ENCODE assay signal across 1 cellular context in the genomic region with DNA sequence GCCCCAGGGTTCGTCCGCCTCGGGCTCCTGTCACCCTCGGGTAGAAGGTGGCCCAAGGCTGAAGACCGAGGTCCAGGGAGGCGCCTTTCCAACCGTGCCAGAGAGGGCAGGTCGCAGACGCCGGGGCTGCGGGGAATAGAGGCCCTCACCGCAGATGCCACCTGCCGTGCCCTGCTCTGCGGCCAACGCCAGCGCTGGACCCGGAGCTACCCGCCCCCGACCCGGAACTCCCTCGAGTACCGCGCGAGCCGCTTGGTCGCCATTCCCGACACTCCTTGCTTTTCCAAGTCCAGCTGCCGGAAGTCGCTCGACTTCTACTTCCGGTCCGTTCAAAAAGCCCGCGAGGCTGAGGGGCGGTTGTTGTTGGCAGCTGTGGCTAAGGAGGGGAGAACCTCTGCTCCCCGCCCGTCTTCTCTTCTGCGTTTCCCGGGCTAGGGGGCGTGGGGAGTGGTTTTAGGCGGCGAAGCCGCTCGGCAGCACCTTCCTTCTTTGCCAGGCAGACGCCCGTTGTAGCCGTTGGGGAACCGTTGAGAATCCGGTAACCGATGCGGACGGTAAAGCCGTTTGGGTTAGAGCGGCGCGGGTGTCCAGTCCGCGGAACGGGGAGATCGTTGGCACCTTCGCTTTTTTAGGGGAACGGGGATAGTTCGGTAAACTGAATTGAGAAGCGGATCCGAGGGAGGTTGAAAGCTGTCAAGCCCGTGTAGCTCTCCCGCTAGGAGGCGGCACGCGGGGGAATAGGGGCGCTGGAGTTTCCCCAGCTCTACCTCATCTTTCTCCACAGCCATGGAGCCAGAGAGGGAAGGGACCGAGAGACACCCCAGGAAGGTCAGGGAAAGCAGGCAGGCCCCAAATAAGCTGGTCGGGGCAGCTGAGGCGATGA.
TF ChIP-seq lines count a peak whose summit lies in the region.

A gene with protein sequence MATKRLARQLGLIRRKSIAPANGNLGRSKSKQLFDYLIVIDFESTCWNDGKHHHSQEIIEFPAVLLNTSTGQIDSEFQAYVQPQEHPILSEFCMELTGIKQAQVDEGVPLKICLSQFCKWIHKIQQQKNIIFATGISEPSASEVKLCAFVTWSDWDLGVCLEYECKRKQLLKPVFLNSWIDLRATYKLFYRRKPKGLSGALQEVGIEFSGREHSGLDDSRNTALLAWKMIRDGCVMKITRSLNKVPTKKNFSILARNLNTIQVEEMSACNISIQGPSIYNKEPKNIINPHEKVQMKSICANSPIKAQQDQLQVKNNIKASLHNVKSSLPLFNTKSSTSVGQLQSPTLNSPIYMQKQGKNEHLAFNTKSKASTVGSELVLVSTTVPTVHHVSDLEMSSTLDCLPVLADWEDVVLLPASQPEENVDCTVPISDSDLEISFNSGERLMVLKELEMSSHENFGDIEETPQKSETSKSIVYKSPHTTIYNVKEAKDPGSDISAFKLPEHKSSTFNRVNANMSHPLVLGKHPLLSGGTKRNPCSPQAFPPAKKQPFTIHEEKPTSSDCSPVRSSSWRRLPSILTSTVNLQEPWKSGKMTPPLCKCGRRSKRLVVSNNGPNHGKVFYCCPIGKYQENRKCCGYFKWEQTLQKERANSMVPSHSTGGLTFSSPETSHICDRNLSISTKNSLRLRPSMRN (minus strand): TSS at position 305 of the 883 bp plus-strand sequence. CDS start 42 bp downstream, at position 263.
REXO5 (plus strand) TSS at position 360 of the 883 bp plus-strand sequence; CDS start at position 787, 427 bp downstream.

TF ChIP-seq in GM12878, 131 proteins besides CTCF, POLR2A, EP300 and RAD21 (continues in another document):
- no peak for TF ChIP-seq ZNF24 (IDR thresholded peaks at IDR 0.05)
- TF ChIP-seq, protein P1, sequence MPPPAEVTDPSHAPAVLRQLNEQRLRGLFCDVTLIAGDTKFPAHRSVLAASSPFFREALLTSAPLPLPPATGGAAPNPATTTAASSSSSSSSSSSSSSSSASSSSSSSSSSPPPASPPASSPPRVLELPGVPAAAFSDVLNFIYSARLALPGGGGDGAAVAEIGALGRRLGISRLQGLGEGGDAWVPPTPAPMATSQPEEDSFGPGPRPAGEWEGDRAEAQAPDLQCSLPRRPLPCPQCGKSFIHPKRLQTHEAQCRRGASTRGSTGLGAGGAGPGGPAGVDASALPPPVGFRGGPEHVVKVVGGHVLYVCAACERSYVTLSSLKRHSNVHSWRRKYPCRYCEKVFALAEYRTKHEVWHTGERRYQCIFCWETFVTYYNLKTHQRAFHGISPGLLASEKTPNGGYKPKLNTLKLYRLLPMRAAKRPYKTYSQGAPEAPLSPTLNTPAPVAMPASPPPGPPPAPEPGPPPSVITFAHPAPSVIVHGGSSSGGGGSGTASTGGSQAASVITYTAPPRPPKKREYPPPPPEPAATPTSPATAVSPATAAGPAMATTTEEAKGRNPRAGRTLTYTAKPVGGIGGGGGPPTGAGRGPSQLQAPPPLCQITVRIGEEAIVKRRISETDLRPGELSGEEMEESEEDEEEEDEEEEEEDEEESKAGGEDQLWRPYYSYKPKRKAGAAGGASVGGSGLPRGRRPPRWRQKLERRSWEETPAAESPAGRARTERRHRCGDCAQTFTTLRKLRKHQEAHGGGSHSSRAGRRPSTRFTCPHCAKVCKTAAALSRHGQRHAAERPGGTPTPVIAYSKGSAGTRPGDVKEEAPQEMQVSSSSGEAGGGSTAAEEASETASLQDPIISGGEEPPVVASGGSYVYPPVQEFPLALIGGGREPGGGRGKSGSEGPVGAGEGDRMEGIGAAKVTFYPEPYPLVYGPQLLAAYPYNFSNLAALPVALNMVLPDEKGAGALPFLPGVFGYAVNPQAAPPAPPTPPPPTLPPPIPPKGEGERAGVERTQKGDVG (CRISPR knock-in tag; IDR thresholded peaks at IDR 0.05), result no peak
- TF ChIP-seq SP1 (IDR thresholded peaks at IDR 0.05; ENCODE audit: low read depth, low read length), result no peak
- peak; percentile 49; the same call in 1 of the 2 replicates for TF ChIP-seq ZNF217 (IDR thresholded peaks at IDR 0.05)
- peak; percentile 96 for TF ChIP-seq ZBTB40 (IDR thresholded peaks at IDR 0.05; ENCODE audit: borderline replicate concordance)
- TF ChIP-seq YBX1 (IDR thresholded peaks at IDR 0.05), result no peak
- peak; percentile 99 for TF ChIP-seq SIN3A (IDR thresholded peaks at IDR 0.05; ENCODE audit: low read depth, low read length)
- TF ChIP-seq NR2C2 (IDR thresholded peaks at IDR 0.05; ENCODE audit: borderline replicate concordance, control insufficient read depth, insufficient read length, low read depth), result no peak
- TF ChIP-seq, protein P2, sequence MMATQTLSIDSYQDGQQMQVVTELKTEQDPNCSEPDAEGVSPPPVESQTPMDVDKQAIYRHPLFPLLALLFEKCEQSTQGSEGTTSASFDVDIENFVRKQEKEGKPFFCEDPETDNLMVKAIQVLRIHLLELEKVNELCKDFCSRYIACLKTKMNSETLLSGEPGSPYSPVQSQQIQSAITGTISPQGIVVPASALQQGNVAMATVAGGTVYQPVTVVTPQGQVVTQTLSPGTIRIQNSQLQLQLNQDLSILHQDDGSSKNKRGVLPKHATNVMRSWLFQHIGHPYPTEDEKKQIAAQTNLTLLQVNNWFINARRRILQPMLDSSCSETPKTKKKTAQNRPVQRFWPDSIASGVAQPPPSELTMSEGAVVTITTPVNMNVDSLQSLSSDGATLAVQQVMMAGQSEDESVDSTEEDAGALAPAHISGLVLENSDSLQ (IDR thresholded peaks at IDR 0.05), result peak; percentile 72
- TF ChIP-seq PML (IDR thresholded peaks at IDR 0.05; ENCODE audit: low read length), result 0 out of 2 replicates have a peak, but pooled peaks have one; percentile 51
- TF ChIP-seq KAT2A (conservative IDR thresholded peaks at IDR 0.05; ENCODE audit: control insufficient read depth, low read depth, low read length), result no peak
- TF ChIP-seq ZNF687 (IDR thresholded peaks at IDR 0.05), result peak; percentile 66
- no peak for TF ChIP-seq SRF (IDR thresholded peaks at IDR 0.05; ENCODE audit: low read depth in 2 of 2, low read length in 2 of 2)
- 0 out of 2 replicates have a peak, but pooled peaks have one; percentile 44 for TF ChIP-seq MEF2A (IDR thresholded peaks at IDR 0.05; ENCODE audit: insufficient read depth, low read depth, low read length)
- TF ChIP-seq SREBF1 (IDR thresholded peaks at IDR 0.05; ENCODE audit: low read length), result no peak
- TF ChIP-seq, protein P3, sequence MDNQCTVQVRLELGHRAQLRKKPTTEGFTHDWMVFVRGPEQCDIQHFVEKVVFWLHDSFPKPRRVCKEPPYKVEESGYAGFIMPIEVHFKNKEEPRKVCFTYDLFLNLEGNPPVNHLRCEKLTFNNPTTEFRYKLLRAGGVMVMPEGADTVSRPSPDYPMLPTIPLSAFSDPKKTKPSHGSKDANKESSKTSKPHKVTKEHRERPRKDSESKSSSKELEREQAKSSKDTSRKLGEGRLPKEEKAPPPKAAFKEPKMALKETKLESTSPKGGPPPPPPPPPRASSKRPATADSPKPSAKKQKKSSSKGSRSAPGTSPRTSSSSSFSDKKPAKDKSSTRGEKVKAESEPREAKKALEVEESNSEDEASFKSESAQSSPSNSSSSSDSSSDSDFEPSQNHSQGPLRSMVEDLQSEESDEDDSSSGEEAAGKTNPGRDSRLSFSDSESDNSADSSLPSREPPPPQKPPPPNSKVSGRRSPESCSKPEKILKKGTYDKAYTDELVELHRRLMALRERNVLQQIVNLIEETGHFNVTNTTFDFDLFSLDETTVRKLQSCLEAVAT (IDR thresholded peaks at IDR 0.05), result peak; percentile 61
- peak; percentile 50; the same call in 1 of the 2 replicates for TF ChIP-seq MXI1 (IDR thresholded peaks at IDR 0.05; ENCODE audit: low read depth, low read length)
- peak; percentile 13 to 28; a peak in 3 of 4 replicates for TF ChIP-seq BHLHE40 (IDR thresholded peaks at IDR 0.05; ENCODE audit: borderline replicate concordance in 1 of 2, low read depth in 2 of 2, low read length in 1 of 2)
- TF ChIP-seq HDAC2 (IDR thresholded peaks at IDR 0.05), result 0 out of 2 replicates have a peak, but pooled peaks have one; percentile 52
- TF ChIP-seq NR2C1 (IDR thresholded peaks at IDR 0.05), result peak; percentile 67
- TF ChIP-seq TAF1 (IDR thresholded peaks at IDR 0.05; ENCODE audit: borderline replicate concordance, low read depth, low read length), result peak; percentile 89; the same call in 1 of the 2 replicates
- TF ChIP-seq CHD1 (IDR thresholded peaks at IDR 0.05; ENCODE audit: low read depth, low read length), result no peak
- peak; percentile 29; the same call in 1 of the 2 replicates for TF ChIP-seq ZSCAN29 (IDR thresholded peaks at IDR 0.05)
- peak; percentile 75 for TF ChIP-seq EED (IDR thresholded peaks at IDR 0.05; ENCODE audit: low read depth)
- peak; percentile 96 for TF ChIP-seq IKZF1 (conservative IDR thresholded peaks at IDR 0.05)
- TF ChIP-seq NR2F1 (conservative IDR thresholded peaks at IDR 0.05), result 0 out of 2 replicates have a peak, but pooled peaks have one; percentile 41
- TF ChIP-seq NBN (IDR thresholded peaks at IDR 0.05), result peak; percentile 81; the same call in 1 of the 2 replicates
- no peak for TF ChIP-seq SUZ12 (IDR thresholded peaks at IDR 0.05; ENCODE audit: unreplicated experiment)
- TF ChIP-seq CEBPB (IDR thresholded peaks at IDR 0.05; ENCODE audit: borderline replicate concordance in 1 of 2, low read depth in 2 of 2, low read length in 2 of 2), result no peak
- TF ChIP-seq TCF12 (IDR thresholded peaks at IDR 0.05; ENCODE audit: low read depth, low read length), result peak; percentile 89
- peak; percentile 56; the same call in 1 of the 2 replicates for TF ChIP-seq SREBF2 (IDR thresholded peaks at IDR 0.05; ENCODE audit: low read length)
- TF ChIP-seq IKZF2 (IDR thresholded peaks at IDR 0.05), result peak; percentile 82 to 91
- TF ChIP-seq SMARCA5 (IDR thresholded peaks at IDR 0.05), result peak; percentile 49; the same call in 1 of the 2 replicates
- no peak for TF ChIP-seq NRF1 (conservative IDR thresholded peaks at IDR 0.05; ENCODE audit: low read depth, low read length)
- no peak for TF ChIP-seq BCL11A (IDR thresholded peaks at IDR 0.05; ENCODE audit: low read depth, low read length)
- peak; percentile 98 for TF ChIP-seq E2F4 (IDR thresholded peaks at IDR 0.05; ENCODE audit: low read depth, low read length)
- TF ChIP-seq POU2F2 (IDR thresholded peaks at IDR 0.05; ENCODE audit: borderline replicate concordance, low read depth, low read length), result peak; percentile 72; the same call in 2 of the 3 replicates
- peak; percentile 64; the same call in 1 of the 2 replicates for TF ChIP-seq CBFB (IDR thresholded peaks at IDR 0.05; ENCODE audit: low read depth)
- 0 out of 2 replicates have a peak, but pooled peaks have one; percentile 6 for TF ChIP-seq TBL1XR1 (IDR thresholded peaks at IDR 0.05; ENCODE audit: low read depth, low read length)
- no peak for TF ChIP-seq RCOR1 (conservative IDR thresholded peaks at IDR 0.05; ENCODE audit: low read depth, low read length)
- no peak for TF ChIP-seq CBX5 (IDR thresholded peaks at IDR 0.05; ENCODE audit: low read depth)
- TF ChIP-seq PAX8 (IDR thresholded peaks at IDR 0.05), result no peak
